ENCODE assay signal across 8 cellular contexts in genomic region chr12:53295891-53296219, GRCh38. TPM values are rescaled to one million over a fixed set of nuclear protein-coding genes. Genes with fewer than 3 reads are reported as not detected.
DNase-seq lines count a peak whose midpoint lies in the region; ATAC-seq and TF ChIP-seq lines count a peak whose summit lies in the region.

No MANE protein-coding gene starts in this region.

- peaks cover 74% of the 10 kb centered on the region for H3K36me3 Mint-ChIP-seq in activated CD8-positive, alpha-beta T cell treated with anti-CD3 and anti-CD28 coated beads for 36 hours (ENCODE audit: low read depth)

- no peaks in the 10 kb centered on the region for H3K27me3 Mint-ChIP-seq in activated CD8-positive, alpha-beta T cell treated with anti-CD3 and anti-CD28 coated beads for 36 hours

- CTCF ChIA-PET in activated CD8-positive, alpha-beta T cell treated with anti-CD3 and anti-CD28 coated beads for 36 hours (lab: Charles Lee): interaction anchor here (0.8 to 14.0 kb wide), 12 partner anchors 10 to 186 kb away, joined by 3 to 143 read pairs (median 5); partner anchors contain the start of genes AAAS and ESPL1

- peak overlapping the region; percentile 91 for H3K27ac Mint-ChIP-seq in activated CD8-positive, alpha-beta T cell treated with anti-CD3 and anti-CD28 coated beads for 36 hours

- in situ Hi-C loops in HAP-1 (cut with MboI; ENCODE audit: low sequenced_read_pairs): no loop called here

- no peaks in the 10 kb centered on the region for H3K9me3 Mint-ChIP-seq in activated CD8-positive, alpha-beta T cell treated with anti-CD3 and anti-CD28 coated beads for 36 hours

- peaks cover 8% of the 10 kb centered on the region for H3K4me1 ChIP-seq in HAP-1
- H3K4me1 ChIP-seq in right cardiac atrium (ENCODE audit: control insufficient read depth, insufficient read depth, low read length): no peaks in the 10 kb centered on the region

- peak overlapping the region; percentile 98 for H3K4me3 Mint-ChIP-seq in activated CD8-positive, alpha-beta T cell treated with anti-CD3 and anti-CD28 coated beads for 36 hours

- H3K36me3 ChIP-seq in HAP-1 (replicated peaks): peaks cover 47% of the 10 kb centered on the region

- DNase-seq in HAP-1 (ENCODE audit: low spot score in 2 of 2) (no peak), right cardiac atrium (no peak), glomerular visceral epithelial cell (ENCODE audit: extremely low spot score) (no peak), occipital lobe (lab: John Stamatoyannopoulos, UW) (no peak), OCI-M1 (lab: John Stamatoyannopoulos, UW) (no peak), superior temporal gyrus (ENCODE audit: extremely low spot score) (no peak)
- DNase-seq in activated CD8-positive, alpha-beta T cell treated with anti-CD3 and anti-CD28 coated beads for 36 hours: no peak

- H3K27me3 ChIP-seq in HAP-1 (ENCODE audit: low read depth) (no peaks in the 10 kb centered on the region), right cardiac atrium (ENCODE audit: control insufficient read depth, insufficient read depth) (no peaks in the 10 kb centered on the region)

- POLR2A ChIA-PET in activated CD8-positive, alpha-beta T cell treated with anti-CD3 and anti-CD28 coated beads for 36 hours (lab: Charles Lee): interaction anchor here (0.6 to 2.9 kb wide), 7 partner anchors 10 to 115 kb away, joined by 3 to 12 read pairs (median 4); partner anchors contain the start of genes AAAS, CSAD and ZNF740

- peaks cover 44% of the 10 kb centered on the region for H3K4me1 Mint-ChIP-seq in activated CD8-positive, alpha-beta T cell treated with anti-CD3 and anti-CD28 coated beads for 36 hours (ENCODE audit: low read depth)

- intact Hi-C loops in activated CD8-positive, alpha-beta T cell treated with anti-CD3 and anti-CD28 coated beads for 36 hours (cut with micrococcal nuclease): loop anchor here (2.0 kb wide), 1 partner anchor 81 kb away; no protein-coding TSS in a partner anchor
- intact Hi-C loops in right cardiac atrium (cut with DNase I): no loop called here

- WGBS in right cardiac atrium: 3% methylated on average over 12 of the region's 12 CpGs

- no peak for ATAC-seq in activated CD8-positive, alpha-beta T cell treated with anti-CD3 and anti-CD28 coated beads for 36 hours
- no peak for ATAC-seq in right cardiac atrium

- H3K4me3 ChIP-seq in HAP-1 (peak overlapping the region; percentile 81), right cardiac atrium (ENCODE audit: low read length) (peak overlapping the region; percentile 97), skin epidermis (peak overlapping the region; percentile 61 to 94 (median 84))

- peak overlapping the region; percentile 88 for H3K27ac ChIP-seq in right cardiac atrium (ENCODE audit: low read length)
- H3K27ac ChIP-seq in skin epidermis: peak overlapping the region in 20 of 21 experiments; percentile 76 to 97 (median 91)

- no peak for TF ChIP-seq CTCF in activated CD8-positive, alpha-beta T cell treated with anti-CD3 and anti-CD28 coated beads for 36 hours (IDR thresholded peaks at IDR 0.05)

- H3K9me3 ChIP-seq in HAP-1: no peaks in the 10 kb centered on the region
- H3K9me3 ChIP-seq in right cardiac atrium (ENCODE audit: control insufficient read depth, low read length): no peaks in the 10 kb centered on the region

RNA-seq across cellular contexts. Expression of gene PFDN5, which starts 0.5 kb away (rescaled TPM):
- 100 to 1,000 TPM; 322 to 373 TPM for total RNA-seq in activated CD8-positive, alpha-beta T cell treated with anti-CD3 and anti-CD28 coated beads for 36 hours
- total RNA-seq in right cardiac atrium: 100 to 1,000 TPM; 355 to 443 (median 395) TPM
- 764 TPM for polyA plus RNA-seq in right cardiac atrium
- 423 TPM for total RNA-seq in occipital lobe

RNA-seq across cellular contexts. Expression of gene MYG1, which starts 3.6 kb away (rescaled TPM):
- total RNA-seq in activated CD8-positive, alpha-beta T cell treated with anti-CD3 and anti-CD28 coated beads for 36 hours: 10 to 100 TPM; 69.5 to 70.9 TPM
- total RNA-seq in right cardiac atrium (10 to 100 TPM; 28.9 to 44.3 (median 38.1) TPM), occipital lobe (39.5 TPM)
- 37.3 TPM for polyA plus RNA-seq in right cardiac atrium

RNA-seq across cellular contexts. Expression of gene AAAS, which starts 25.6 kb away (rescaled TPM):
- total RNA-seq in activated CD8-positive, alpha-beta T cell treated with anti-CD3 and anti-CD28 coated beads for 36 hours: 10 to 100 TPM; 81.3 to 87.6 TPM
- total RNA-seq in right cardiac atrium (10 to 100 TPM; 30.5 to 48.9 (median 40.0) TPM), occipital lobe (28.9 TPM)
- 31.3 TPM for polyA plus RNA-seq in right cardiac atrium

RNA-seq across cellular contexts. Expression of gene ESPL1, which starts 27.8 kb away (rescaled TPM):
- 10 to 100 TPM; 62.1 to 63.4 TPM for total RNA-seq in activated CD8-positive, alpha-beta T cell treated with anti-CD3 and anti-CD28 coated beads for 36 hours
- total RNA-seq in right cardiac atrium (1 to 10 TPM in 1 of 4 donors, under 1 TPM in 3; 0.23 to 1.2 (median 0.40) TPM), occipital lobe (1.7 TPM)
- 0.11 TPM for polyA plus RNA-seq in right cardiac atrium

RNA-seq across cellular contexts. Expression of gene SP7, which starts 40.3 kb away (rescaled TPM):
- not detected for total RNA-seq in activated CD8-positive, alpha-beta T cell treated with anti-CD3 and anti-CD28 coated beads for 36 hours
- total RNA-seq in right cardiac atrium (not detected), occipital lobe (not detected)
- polyA plus RNA-seq in right cardiac atrium: not detected
